In the genomic region with DNA sequence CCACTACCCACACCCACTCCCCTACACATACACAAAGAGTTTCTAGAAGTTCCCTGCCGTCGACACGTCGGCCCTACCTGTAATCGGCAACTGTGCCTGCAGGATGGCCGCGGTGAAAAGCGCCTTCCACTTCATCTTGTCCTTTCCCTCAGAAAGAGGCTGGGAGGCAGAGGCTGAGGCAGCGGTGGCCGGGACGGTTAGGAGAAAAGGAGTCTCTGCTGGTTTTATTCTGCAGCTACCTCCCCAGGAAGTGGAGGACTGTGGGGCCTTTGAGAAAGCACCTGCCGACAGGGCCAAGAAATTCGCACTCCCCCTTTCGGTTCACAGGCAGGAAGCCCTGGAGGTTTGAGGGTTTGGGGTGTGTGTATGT, we compare ENCODE assay signal across 1 cellular context.
TF ChIP-seq lines count a peak whose summit lies in the region.

A gene (minus strand): TSS at position 199 of the 370 bp plus-strand sequence. CDS start 64 bp downstream, at position 135.

TF ChIP-seq in K562, 482 proteins besides CTCF, POLR2A, EP300 and RAD21 (continued from another document):
- TF ChIP-seq, protein P1, sequence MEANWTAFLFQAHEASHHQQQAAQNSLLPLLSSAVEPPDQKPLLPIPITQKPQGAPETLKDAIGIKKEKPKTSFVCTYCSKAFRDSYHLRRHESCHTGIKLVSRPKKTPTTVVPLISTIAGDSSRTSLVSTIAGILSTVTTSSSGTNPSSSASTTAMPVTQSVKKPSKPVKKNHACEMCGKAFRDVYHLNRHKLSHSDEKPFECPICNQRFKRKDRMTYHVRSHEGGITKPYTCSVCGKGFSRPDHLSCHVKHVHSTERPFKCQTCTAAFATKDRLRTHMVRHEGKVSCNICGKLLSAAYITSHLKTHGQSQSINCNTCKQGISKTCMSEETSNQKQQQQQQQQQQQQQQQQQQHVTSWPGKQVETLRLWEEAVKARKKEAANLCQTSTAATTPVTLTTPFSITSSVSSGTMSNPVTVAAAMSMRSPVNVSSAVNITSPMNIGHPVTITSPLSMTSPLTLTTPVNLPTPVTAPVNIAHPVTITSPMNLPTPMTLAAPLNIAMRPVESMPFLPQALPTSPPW (CRISPR knock-in tag; IDR thresholded peaks at IDR 0.05) = no peak
- TF ChIP-seq CREB1 (IDR thresholded peaks at IDR 0.05) (no peak), CREB1 (CRISPR knock-in tag; IDR thresholded peaks at IDR 0.05) (no peak)
- TF ChIP-seq, protein P2, sequence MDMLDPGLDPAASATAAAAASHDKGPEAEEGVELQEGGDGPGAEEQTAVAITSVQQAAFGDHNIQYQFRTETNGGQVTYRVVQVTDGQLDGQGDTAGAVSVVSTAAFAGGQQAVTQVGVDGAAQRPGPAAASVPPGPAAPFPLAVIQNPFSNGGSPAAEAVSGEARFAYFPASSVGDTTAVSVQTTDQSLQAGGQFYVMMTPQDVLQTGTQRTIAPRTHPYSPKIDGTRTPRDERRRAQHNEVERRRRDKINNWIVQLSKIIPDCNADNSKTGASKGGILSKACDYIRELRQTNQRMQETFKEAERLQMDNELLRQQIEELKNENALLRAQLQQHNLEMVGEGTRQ (CRISPR knock-in tag; IDR thresholded peaks at IDR 0.05) = no peak
